ENCODE assay signal across 14 cellular contexts in the genomic region with DNA sequence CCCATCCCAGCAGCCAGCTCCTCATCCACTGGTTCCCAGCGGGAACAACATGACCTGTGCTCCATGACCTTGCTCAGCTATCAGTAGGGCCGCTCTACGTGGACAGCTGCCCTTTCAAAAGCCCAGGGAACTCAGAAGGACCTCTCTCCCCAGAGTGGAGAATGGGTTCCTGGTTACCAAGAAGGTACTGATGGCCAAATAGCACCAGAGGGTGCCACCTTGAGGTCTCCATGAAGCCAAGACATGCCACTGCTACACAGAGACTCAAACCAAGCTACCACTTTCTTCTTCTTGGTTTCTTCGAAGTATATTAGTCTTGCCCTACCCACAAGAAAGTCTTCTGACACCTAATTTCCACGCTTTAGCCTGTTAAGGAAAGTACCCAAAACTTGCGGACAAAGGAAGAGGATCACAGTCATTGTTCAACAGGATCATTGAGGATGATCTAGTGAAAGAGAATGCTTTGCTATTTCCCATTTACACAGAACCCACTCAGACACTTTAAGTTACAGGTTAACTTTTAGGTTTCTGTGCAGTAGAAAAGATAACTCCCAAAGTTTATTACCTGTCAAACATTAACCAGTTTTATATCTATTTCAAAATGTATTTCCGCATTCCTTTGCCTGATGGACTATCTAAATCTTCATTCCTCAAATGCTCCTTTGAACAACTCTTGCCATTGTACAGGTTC.
DNase-seq lines count a peak whose midpoint lies in the region; ATAC-seq and TF ChIP-seq lines count a peak whose summit lies in the region.
"Had no signal": no experiment of that assay in that cellular context is flagged by ENCODE, and none has a peak within 500 bp of the region (broad histone marks: within the 10 kb centered on the region; RNA-seq: fewer than 3 reads in every experiment).

No MANE protein-coding gene starts in this region.

- no peaks in the 10 kb centered on the region for H4K20me1 ChIP-seq in neural cell (ENCODE audit: insufficient read depth)

- H3F3A ChIP-seq in neural cell (ENCODE audit: insufficient read depth, low read length, poor library complexity, severe bottlenecking) = no peaks in the 10 kb centered on the region

- no peaks in the 10 kb centered on the region for H3K4me1 ChIP-seq in CD8-positive, alpha-beta T cell (ENCODE audit: insufficient read depth, low read length)
- H3K4me1 ChIP-seq: heart left ventricle, right atrium auricular region, upper lobe of right lung had no signal

- no peak overlapping the region for H3K27ac ChIP-seq in neural cell (ENCODE audit: low read length)
- H3K27ac ChIP-seq in CD8-positive, alpha-beta T cell (ENCODE audit: low read depth, low read length) = no peak overlapping the region
- H3K27ac ChIP-seq: heart left ventricle, right atrium auricular region, upper lobe of right lung had no signal

- H2AFZ ChIP-seq in neural cell (ENCODE audit: low read depth, low read length) = no peak overlapping the region

- peak; percentile 35 for ATAC-seq in GM19023 (IDR thresholded peaks at IDR 0.05; ENCODE audit: unreplicated experiment)
- ATAC-seq in HG02943 (IDR thresholded peaks at IDR 0.05; ENCODE audit: low read depth, unreplicated experiment) = peak; percentile 58
- ATAC-seq in WTC11 = no peak
- no peak for ATAC-seq in CD8-positive, alpha-beta T cell
- ATAC-seq: upper lobe of right lung had no signal

- H3K4me3 ChIP-seq in neural cell (ENCODE audit: low read length) = peak overlapping the region; percentile 19
- no peak overlapping the region for H3K4me3 ChIP-seq in CD8-positive, alpha-beta T cell (ENCODE audit: low read depth, low read length)
- H3K4me3 ChIP-seq: heart left ventricle, right atrium auricular region, upper lobe of right lung had no signal

- TF ChIP-seq CTCF in WTC11 (IDR thresholded peaks at IDR 0.05) (no peak), neural cell (IDR thresholded peaks at IDR 0.05; ENCODE audit: poor library complexity, severe bottlenecking) (no peak)
- no peak for TF ChIP-seq CTCF in CD8-positive, alpha-beta T cell (IDR thresholded peaks at IDR 0.05)

- TF ChIP-seq RAD21 in neural cell (conservative IDR thresholded peaks at IDR 0.05) = no peak

- no peaks in the 10 kb centered on the region for H3K4me1 Mint-ChIP-seq in WTC11
- H3K4me1 Mint-ChIP-seq in CD8-positive, alpha-beta T cell (ENCODE audit: low read depth) = peaks cover 4% of the 10 kb centered on the region

- CTCF ChIA-PET in WTC11 (lab: Charles Lee) = interaction anchor here (0.5 to 7.7 kb wide), 3 partner anchors 190 to 242 kb away, joined by 3 to 144 read pairs (median 18); no protein-coding TSS in a partner anchor
- CTCF ChIA-PET in CD8-positive, alpha-beta T cell (lab: Charles Lee) = interaction anchor here (24.5 kb wide), 1 partner anchor 240 kb away, joined by 606 read pairs; no protein-coding TSS in a partner anchor

- no peaks in the 10 kb centered on the region for H3K27me3 ChIP-seq in neural cell (ENCODE audit: insufficient read depth, low read depth, low read length)
- H3K27me3 ChIP-seq in CD8-positive, alpha-beta T cell (ENCODE audit: insufficient read depth, low read length) = no peaks in the 10 kb centered on the region
- H3K27me3 ChIP-seq: heart left ventricle, right atrium auricular region, upper lobe of right lung had no signal

- H3K79me2 ChIP-seq in neural cell (replicated peaks; ENCODE audit: insufficient read depth, low read length) = no peaks in the 10 kb centered on the region

- no peaks in the 10 kb centered on the region for H3K9me3 ChIP-seq in neural cell (ENCODE audit: low read length)
- no peaks in the 10 kb centered on the region for H3K9me3 ChIP-seq in CD8-positive, alpha-beta T cell (ENCODE audit: low read length)
- H3K9me3 ChIP-seq: heart left ventricle, right atrium auricular region, upper lobe of right lung had no signal

- intact Hi-C loops in CD8-positive, alpha-beta T cell (cut with DNase I, micrococcal nuclease) = loop anchor here (5.0 kb wide), 3 partner anchors 191 to 546 kb away; no protein-coding TSS in a partner anchor

- POLR2A ChIA-PET in WTC11 (lab: Charles Lee) = no interaction called here
- POLR2A ChIA-PET in CD8-positive, alpha-beta T cell (lab: Charles Lee) = no interaction called here

- no peaks in the 10 kb centered on the region for H3K27me3 Mint-ChIP-seq in WTC11 (ENCODE audit: low read depth)
- peaks cover 11% of the 10 kb centered on the region for H3K27me3 Mint-ChIP-seq in CD8-positive, alpha-beta T cell (ENCODE audit: low read depth)

- no peak for DNase-seq in WTC11 (ENCODE audit: low spot score)
- no peak for DNase-seq in NCI-H69 (lab: John Stamatoyannopoulos, UW)
- DNase-seq in activated CD4-positive, alpha-beta T cell treated with anti-CD3 and anti-CD28 coated beads, Interleukin-2, amount 50 U/mL, for 1 hour = no peak
- DNase-seq in CD8-positive, alpha-beta T cell = no peak
- DNase-seq in stimulated activated CD4-positive, alpha-beta T cell treated with anti-CD3 and anti-CD28 coated beads, Interleukin-4, amount 100 ng/mL, for 24 hours = no peak
- DNase-seq: effector CD8-positive, alpha-beta T cell; heart left ventricle; NCI-H1092 treated with DMSO at 0.1 percent for 48 hours; T-helper 17 cell; upper lobe of right lung had no signal

- peaks cover 7% of the 10 kb centered on the region; the same call in 1 of the 2 replicates for H3K9me3 Mint-ChIP-seq in WTC11
- H3K9me3 Mint-ChIP-seq in CD8-positive, alpha-beta T cell = no peaks in the 10 kb centered on the region

- H3K4me3 Mint-ChIP-seq in WTC11 = no peak overlapping the region
- H3K4me3 Mint-ChIP-seq in CD8-positive, alpha-beta T cell = no peak overlapping the region
- H3K4me3 Mint-ChIP-seq: T-helper 17 cell had no signal

- H3K36me3 Mint-ChIP-seq in WTC11 = no peaks in the 10 kb centered on the region
- H3K36me3 Mint-ChIP-seq in CD8-positive, alpha-beta T cell = no peaks in the 10 kb centered on the region

- TF ChIP-seq EP300 in neural cell (conservative IDR thresholded peaks at IDR 0.05; ENCODE audit: poor library complexity, severe bottlenecking) = no peak

- H3K36me3 ChIP-seq in neural cell (ENCODE audit: insufficient read depth, low read length) = no peaks in the 10 kb centered on the region
- H3K36me3 ChIP-seq in CD8-positive, alpha-beta T cell (ENCODE audit: insufficient read depth, low read length) = no peaks in the 10 kb centered on the region
- H3K36me3 ChIP-seq: upper lobe of right lung had no signal

- no peak overlapping the region for H3K27ac Mint-ChIP-seq in WTC11
- H3K27ac Mint-ChIP-seq in CD8-positive, alpha-beta T cell = no peak overlapping the region
- H3K27ac Mint-ChIP-seq: T-helper 17 cell had no signal

- H3K9ac ChIP-seq in neural cell (ENCODE audit: low read length) = no peak overlapping the region

- H3K4me2 ChIP-seq in neural cell (ENCODE audit: low read length) = no peak overlapping the region

- H3K9me2 ChIP-seq in neural cell (ENCODE audit: insufficient read depth, low read length) = no peaks in the 10 kb centered on the region

TF ChIP-seq in WTC11, 78 proteins besides CTCF, POLR2A, EP300 and RAD21 (continues in another document):
- 0 out of 2 replicates have a peak, but pooled peaks have one; percentile 21 for TF ChIP-seq GABPB1 (CRISPR knock-in tag; IDR thresholded peaks at IDR 0.05)
- TF ChIP-seq, protein P1, sequence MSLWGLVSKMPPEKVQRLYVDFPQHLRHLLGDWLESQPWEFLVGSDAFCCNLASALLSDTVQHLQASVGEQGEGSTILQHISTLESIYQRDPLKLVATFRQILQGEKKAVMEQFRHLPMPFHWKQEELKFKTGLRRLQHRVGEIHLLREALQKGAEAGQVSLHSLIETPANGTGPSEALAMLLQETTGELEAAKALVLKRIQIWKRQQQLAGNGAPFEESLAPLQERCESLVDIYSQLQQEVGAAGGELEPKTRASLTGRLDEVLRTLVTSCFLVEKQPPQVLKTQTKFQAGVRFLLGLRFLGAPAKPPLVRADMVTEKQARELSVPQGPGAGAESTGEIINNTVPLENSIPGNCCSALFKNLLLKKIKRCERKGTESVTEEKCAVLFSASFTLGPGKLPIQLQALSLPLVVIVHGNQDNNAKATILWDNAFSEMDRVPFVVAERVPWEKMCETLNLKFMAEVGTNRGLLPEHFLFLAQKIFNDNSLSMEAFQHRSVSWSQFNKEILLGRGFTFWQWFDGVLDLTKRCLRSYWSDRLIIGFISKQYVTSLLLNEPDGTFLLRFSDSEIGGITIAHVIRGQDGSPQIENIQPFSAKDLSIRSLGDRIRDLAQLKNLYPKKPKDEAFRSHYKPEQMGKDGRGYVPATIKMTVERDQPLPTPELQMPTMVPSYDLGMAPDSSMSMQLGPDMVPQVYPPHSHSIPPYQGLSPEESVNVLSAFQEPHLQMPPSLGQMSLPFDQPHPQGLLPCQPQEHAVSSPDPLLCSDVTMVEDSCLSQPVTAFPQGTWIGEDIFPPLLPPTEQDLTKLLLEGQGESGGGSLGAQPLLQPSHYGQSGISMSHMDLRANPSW (CRISPR knock-in tag; conservative IDR thresholded peaks at IDR 0.05; ENCODE audit: low read depth) = no peak

TF ChIP-seq in neural cell, 6 proteins besides CTCF, POLR2A, EP300 and RAD21 (continues in another document):
- TF ChIP-seq MXI1 (conservative IDR thresholded peaks at IDR 0.05; ENCODE audit: poor library complexity, severe bottlenecking) = no peak
- TF ChIP-seq POLR2AphosphoS5 (IDR thresholded peaks at IDR 0.05) = no peak
- no peak for TF ChIP-seq EZH2 (IDR thresholded peaks at IDR 0.05; ENCODE audit: borderline replicate concordance, insufficient read depth, low read length, poor library complexity, severe bottlenecking)
- no peak for TF ChIP-seq SMC3 (conservative IDR thresholded peaks at IDR 0.05; ENCODE audit: poor library complexity)

Comparison
In these comparisons a context has a peak if more than half of its experiments do, and no peak if none do; other contexts are left out.
1. ATAC-seq: peak in GM19023 (single experiment) and HG02943 (single experiment); none in WTC11 (single experiment) and CD8-positive, alpha-beta T cell (single experiment).